ENCODE assay signal across 8 cellular contexts in the genomic region with DNA sequence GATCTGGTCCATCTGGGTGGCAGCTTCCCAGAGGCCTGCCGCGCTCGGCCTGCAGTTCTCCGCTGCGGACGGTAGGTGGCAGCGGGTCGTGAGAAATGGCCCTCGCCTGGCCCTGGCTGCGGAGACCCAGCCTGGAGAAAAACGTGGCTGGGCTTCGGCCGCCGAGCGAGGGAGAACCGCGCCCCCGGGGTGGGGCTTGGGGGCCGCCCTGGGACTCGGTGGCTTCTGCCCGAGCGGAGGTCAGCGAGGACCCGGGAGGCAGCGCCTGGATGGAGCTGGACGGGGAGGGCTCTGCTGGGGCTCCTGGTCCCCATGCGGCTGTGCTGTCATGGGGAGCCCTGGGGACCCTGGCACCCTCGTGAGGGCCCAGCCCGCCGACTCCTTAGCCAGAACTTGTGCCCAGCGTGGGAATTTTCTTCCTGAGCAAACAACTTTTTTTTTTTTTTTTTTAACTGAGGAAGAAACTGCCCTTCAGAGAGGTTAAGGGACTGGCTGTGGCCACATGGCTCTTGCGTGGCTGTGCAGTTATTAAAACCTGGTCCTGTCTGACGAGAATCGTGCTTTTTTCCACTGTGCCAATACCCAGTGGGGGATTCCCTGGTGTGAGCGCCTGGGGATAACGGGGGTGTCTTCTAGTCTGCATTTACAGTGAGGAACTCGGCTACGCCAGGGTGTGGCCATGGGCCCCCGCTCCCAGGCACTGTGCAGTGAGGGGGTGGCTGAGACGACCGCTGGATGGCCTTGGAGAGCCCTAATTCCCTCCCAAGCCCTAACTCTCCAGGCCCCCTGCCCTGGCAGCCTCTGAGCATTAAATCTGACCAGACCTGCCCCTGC.
DNase-seq lines count a peak whose midpoint lies in the region; ATAC-seq and TF ChIP-seq lines count a peak whose summit lies in the region.

No MANE protein-coding gene starts in this region.

- H3K9ac ChIP-seq in duodenal mucosa (ENCODE audit: low read depth in 1 of 2, low read length in 2 of 2) = peak overlapping the region; percentile 38 to 39

- DNase-seq in BJ (ENCODE audit: low read depth) (peak; percentile 39), NCI-H510A (lab: John Stamatoyannopoulos, UW) (peak; percentile 53), lower leg skin (ENCODE audit: low spot score in 2 of 2) (peak; percentile 87 to 98)
- peak; percentile 59 to 62 for DNase-seq in activated CD4-positive, alpha-beta T cell treated with anti-CD3 and anti-CD28 coated beads, Interleukin-2, amount 50 U/mL, for 24 hours (ENCODE audit: low read depth in 1 of 2, low spot score in 1 of 2)
- DNase-seq in stimulated activated CD4-positive, alpha-beta T cell treated with anti-CD3 and anti-CD28 coated beads, Interleukin-4, amount 100 ng/mL, for 24 hours = peak; percentile 71

- intact Hi-C loops in lower leg skin (cut with DNase I; ENCODE audit: low total_unique reads) = loop anchor here (5.0 kb wide), 1 partner anchor 962 kb away; no protein-coding TSS in a partner anchor

- no peak overlapping the region for H3K27ac ChIP-seq in duodenal mucosa (ENCODE audit: low read depth, low read length)

- WGBS in lower leg skin, 2 donors = 2 to 7% methylated on average over 26 to 29 of the region's 41 CpGs

- peak; percentile 97 for TF ChIP-seq CTCF in BJ (IDR thresholded peaks at IDR 0.05; ENCODE audit: insufficient read depth, low read depth, low read length)
- peak in 1 of 3 donors; percentile 87 for TF ChIP-seq CTCF in lower leg skin (IDR thresholded peaks at IDR 0.05)

- H3K36me3 ChIP-seq in BJ (ENCODE audit: control insufficient read depth, insufficient read depth, low read length) (no peaks in the 10 kb centered on the region), duodenal mucosa (ENCODE audit: control insufficient read depth in 1 of 2, insufficient read depth in 2 of 2, low read length in 2 of 2) (no peaks in the 10 kb centered on the region)

- H3K9me3 ChIP-seq in duodenal mucosa (ENCODE audit: control insufficient read depth in 1 of 2, low read length in 2 of 2) = no peaks in the 10 kb centered on the region

- peak; percentile 98 for ATAC-seq in GM19043 (IDR thresholded peaks at IDR 0.05; ENCODE audit: low read depth, unreplicated experiment)
- ATAC-seq in HG03354 (IDR thresholded peaks at IDR 0.05; ENCODE audit: poor library complexity, severe bottlenecking, unreplicated experiment) = peak; percentile 98

- no peak for TF ChIP-seq POLR2A in lower leg skin (IDR thresholded peaks at IDR 0.05)

- H3K27me3 ChIP-seq in BJ (ENCODE audit: control insufficient read depth, insufficient read depth, low read length) (peaks cover 4% of the 10 kb centered on the region), duodenal mucosa (ENCODE audit: control insufficient read depth in 1 of 2, insufficient read depth in 2 of 2, low read length in 2 of 2) (no peaks in the 10 kb centered on the region)

- CTCF ChIA-PET in BJ (lab: Yijun Ruan, JAX) = interaction anchor here (0.5 to 5.1 kb wide), 17 partner anchors 10 to 970 kb away, joined by 3 to 50 read pairs (median 3); no protein-coding TSS in a partner anchor

- POLR2A ChIA-PET in BJ (lab: Charles Lee) = interaction anchor here (0.6 kb wide), 1 partner anchor 1504 kb away, joined by 7 read pairs; no protein-coding TSS in a partner anchor

- H3K4me3 ChIP-seq in BJ (ENCODE audit: low read depth, low read length) (peak overlapping the region; percentile 40), duodenal mucosa (ENCODE audit: low read depth in 1 of 2, low read length in 2 of 2) (peak overlapping the region; percentile 55 to 60), lower leg skin (ENCODE audit: low read depth, poor library complexity, severe bottlenecking) (no peak overlapping the region)

- peaks cover 28 to 37% of the 10 kb centered on the region in 2 donors for H3K4me1 ChIP-seq in duodenal mucosa (ENCODE audit: control insufficient read depth in 1 of 2, insufficient read depth in 2 of 2, low read length in 2 of 2)

Comparison
In these comparisons a context has a peak if more than half of its experiments do, and no peak if none do; other contexts are left out.
1. DNase-seq: peak in every context shown above with its lines; median percentile 92 in lower leg skin; 71 in stimulated activated CD4-positive, alpha-beta T cell treated with anti-CD3 and anti-CD28 coated beads, Interleukin-4, amount 100 ng/mL, for 24 hours; 60 in activated CD4-positive, alpha-beta T cell treated with anti-CD3 and anti-CD28 coated beads, Interleukin-2, amount 50 U/mL, for 24 hours; 53 in NCI-H510A; 39 in BJ.